Comparison of ENCODE assay signal across 1 cellular context in the genomic region with DNA sequence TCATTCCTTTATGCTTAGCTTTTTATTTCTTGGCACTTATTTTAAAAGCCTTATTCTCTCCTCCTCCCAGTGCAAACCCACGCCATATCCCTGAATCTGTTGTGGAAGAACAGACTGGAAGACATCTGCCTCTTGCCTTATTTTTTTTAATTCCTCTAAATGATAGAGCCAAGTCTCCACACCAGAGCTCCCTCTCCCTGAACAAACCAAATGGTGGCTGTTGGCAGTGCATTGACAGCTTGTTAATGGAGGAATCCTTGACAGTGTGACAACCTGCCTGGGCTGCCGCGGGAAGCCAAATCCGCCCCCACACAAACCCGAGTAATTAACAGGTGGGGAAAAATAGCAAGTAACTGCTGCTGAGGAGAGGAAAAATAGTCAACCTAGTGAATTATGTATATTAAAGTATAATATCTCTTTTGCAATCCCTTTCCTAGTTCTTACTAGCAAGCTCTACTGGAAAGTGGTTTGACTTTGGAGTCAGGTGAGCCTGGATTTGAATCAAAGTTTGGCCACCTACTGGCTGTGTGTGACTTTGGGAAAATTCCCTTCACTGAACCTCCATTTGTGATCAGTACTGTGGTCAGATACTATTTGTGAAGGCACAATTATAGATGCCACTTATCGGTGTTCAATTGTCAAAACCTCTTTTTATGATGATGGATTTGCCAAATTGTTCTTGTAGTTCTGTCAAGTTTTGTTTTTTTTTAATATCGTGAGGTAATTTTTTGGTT.
TF ChIP-seq lines count a peak whose summit lies in the region.

No MANE protein-coding gene starts in this region.

TF ChIP-seq in H1, 55 proteins besides CTCF, POLR2A, EP300 and RAD21 (continued from another document):
- TF ChIP-seq NANOG (IDR thresholded peaks at IDR 0.05; ENCODE audit: insufficient read depth, low read depth, low read length, poor library complexity, severe bottlenecking) = no peak
- no peak for TF ChIP-seq CTBP2 (IDR thresholded peaks at IDR 0.05; ENCODE audit: borderline replicate concordance, insufficient read depth, insufficient read length, low read length)
- TF ChIP-seq TAF1 (IDR thresholded peaks at IDR 0.05; ENCODE audit: low read depth, low read length) = no peak
- TF ChIP-seq SP1 (IDR thresholded peaks at IDR 0.05; ENCODE audit: low read depth, low read length) = no peak
- TF ChIP-seq KDM4A (IDR thresholded peaks at IDR 0.05; ENCODE audit: low read depth, low read length, severe bottlenecking) = no peak
- TF ChIP-seq SP2 (IDR thresholded peaks at IDR 0.05; ENCODE audit: low read length) = no peak
- TF ChIP-seq CBX8 (IDR thresholded peaks at IDR 0.05; ENCODE audit: borderline replicate concordance, low read depth, low read length) = no peak
- TF ChIP-seq GABPA (IDR thresholded peaks at IDR 0.05; ENCODE audit: borderline replicate concordance, insufficient read depth, low read length) = no peak
